In the genomic region with DNA sequence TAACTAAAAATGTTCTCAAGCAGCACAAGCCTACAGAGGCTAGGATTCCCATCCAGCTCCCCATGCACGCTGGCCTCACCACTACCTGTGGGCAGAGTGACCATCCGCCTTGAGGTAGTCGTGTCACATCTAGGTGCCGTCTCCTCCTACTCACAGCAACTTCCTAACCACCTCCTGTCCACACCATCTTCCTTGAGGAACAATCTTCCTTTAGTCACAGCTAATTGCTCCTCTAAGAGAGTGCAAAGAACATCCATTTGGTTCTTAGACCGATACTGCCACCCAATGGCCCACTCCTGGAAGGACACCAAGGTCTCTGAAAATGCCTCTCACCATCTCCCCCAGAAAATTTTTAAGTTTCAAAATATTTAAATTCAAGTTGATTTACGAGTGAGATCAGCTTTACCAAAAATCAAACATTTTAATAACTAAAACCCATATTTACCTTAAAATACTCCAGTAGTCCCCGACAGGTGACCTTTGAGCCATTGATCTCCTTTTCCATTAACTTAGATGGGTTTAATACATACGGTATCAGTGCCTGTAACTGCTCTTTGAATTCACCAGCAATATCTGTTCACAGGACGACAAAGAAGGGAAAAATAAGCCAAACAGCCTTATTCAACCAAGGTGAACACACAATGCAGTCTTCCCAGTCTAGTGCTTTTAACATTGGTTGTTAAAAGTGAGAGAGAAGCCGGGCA, we compare ENCODE assay signal across 8 cellular contexts.
DNase-seq lines count a peak whose midpoint lies in the region; FAIRE-seq and TF ChIP-seq lines count a peak whose summit lies in the region.

No MANE protein-coding gene starts in this region.

- no peak overlapping the region for H3K4me3 ChIP-seq in AG04449 (ENCODE audit: low read depth, low read length)
- no peak overlapping the region for H3K4me3 ChIP-seq in effector memory CD4-positive, alpha-beta T cell (ENCODE audit: insufficient read depth, low read depth, low read length, poor library complexity, severe bottlenecking)

- H3K27ac ChIP-seq in effector memory CD4-positive, alpha-beta T cell (ENCODE audit: insufficient read depth, low read length, poor library complexity, severe bottlenecking) = no peak overlapping the region

- TF ChIP-seq CTCF in AG04449 (IDR thresholded peaks at IDR 0.05; ENCODE audit: insufficient read depth, low read length, missing control alignments) = peak; percentile 69

- POLR2A ChIA-PET in AG04449 (lab: Yijun Ruan, JAX) = no interaction called here

- no peaks in the 10 kb centered on the region for H3K4me1 ChIP-seq in effector memory CD4-positive, alpha-beta T cell (ENCODE audit: control insufficient read depth, insufficient read depth, low read length, poor library complexity, severe bottlenecking)

- H3K36me3 ChIP-seq in effector memory CD4-positive, alpha-beta T cell (ENCODE audit: control insufficient read depth, insufficient read depth, low read length) = peaks cover 20% of the 10 kb centered on the region

- no peaks in the 10 kb centered on the region for H3K27me3 ChIP-seq in effector memory CD4-positive, alpha-beta T cell (replicated peaks; ENCODE audit: control insufficient read depth, insufficient read depth, low read length, poor library complexity, severe bottlenecking)

- no peak for DNase-seq in AG04449 (ENCODE audit: low read depth, low spot score)
- peak; percentile 48 for DNase-seq in GM18507 (ENCODE audit: extremely low spot score, insufficient read length, low read depth)
- peak; percentile 77 for DNase-seq in NCI-H82 (lab: John Stamatoyannopoulos, UW)
- DNase-seq in activated CD8-positive, alpha-beta memory T cell treated with anti-CD3 and anti-CD28 coated beads for 1 hour (ENCODE audit: extremely low read depth in 1 of 2, low read depth in 1 of 2) = peak; percentile 52 to 53
- peak; percentile 32 to 59 (median 39) for DNase-seq in effector memory CD4-positive, alpha-beta T cell
- DNase-seq in midbrain (lab: John Stamatoyannopoulos, UW) = peak; percentile 85
- peak; percentile 77 for DNase-seq in stimulated activated CD8-positive, alpha-beta memory T cell treated with anti-CD3 and anti-CD28 coated beads, Interleukin-4, amount 100 ng/mL, for 48 hours
- DNase-seq in GOT3 (lab: John Stamatoyannopoulos, UW) = no peak

- FAIRE-seq in GM18507 (lab: Jason Lieb, UNC) = peak; percentile 67

- no peaks in the 10 kb centered on the region for H3K9me3 ChIP-seq in effector memory CD4-positive, alpha-beta T cell (ENCODE audit: control insufficient read depth, low read length)

- CTCF ChIA-PET in AG04449 (lab: Yijun Ruan, JAX) = interaction anchor here (0.7 to 12.6 kb wide), 25 partner anchors 8 to 156 kb away, joined by 3 to 194 read pairs (median 4); a partner anchor contains a TSS

Comparison
In these comparisons a context has a peak if more than half of its experiments do, and no peak if none do; other contexts are left out.
1. DNase-seq: peak in GM18507 (single experiment), NCI-H82 (single experiment), activated CD8-positive, alpha-beta memory T cell treated with anti-CD3 and anti-CD28 coated beads for 1 hour (2 of 2), effector memory CD4-positive, alpha-beta T cell (3 of 3), midbrain (single experiment) and stimulated activated CD8-positive, alpha-beta memory T cell treated with anti-CD3 and anti-CD28 coated beads, Interleukin-4, amount 100 ng/mL, for 48 hours (single experiment); none in AG04449 (single experiment) and GOT3 (single experiment).